Comparison of ENCODE assay signal across 23 cellular contexts in the genomic region with DNA sequence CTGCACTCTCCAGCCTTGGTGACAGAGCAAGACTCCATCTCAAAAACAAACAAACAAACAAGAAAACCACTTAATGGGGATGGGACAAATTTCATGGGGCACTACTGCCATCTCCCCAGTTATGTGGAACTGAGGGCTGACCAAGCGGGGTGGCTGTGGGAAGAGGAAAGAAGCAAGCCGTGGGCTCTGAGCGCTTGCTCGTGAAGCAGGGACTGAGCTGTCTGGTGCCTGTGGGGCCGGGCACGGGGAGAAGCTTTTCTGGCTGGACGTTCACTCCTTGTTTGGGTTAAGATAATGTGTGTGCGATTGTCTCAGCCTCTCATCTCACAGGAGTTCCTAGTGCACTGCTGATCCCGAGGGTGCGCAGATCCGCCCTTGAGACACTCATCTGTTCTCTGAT.
"Had no signal": no experiment of that assay in that cellular context is flagged by ENCODE, and none has a peak within 500 bp of the region (broad histone marks: within the 10 kb centered on the region; RNA-seq: fewer than 3 reads in every experiment).

No MANE protein-coding gene starts in this region.

- H3K4me1 ChIP-seq: SJSA1 had no signal

- H3K27ac ChIP-seq: HL-60, SJSA1, SK-N-MC had no signal

- H3K9me3 ChIP-seq: SJSA1 had no signal

- H3K27me3 ChIP-seq: SJSA1 had no signal

- FAIRE-seq: HTR-8/SVneo, RCC 7860 had no signal

- H3K36me3 ChIP-seq: SJSA1 had no signal

- H3K4me3 ChIP-seq: SJSA1, SK-N-MC had no signal

- DNase-seq: KBM-7, MV-4-11, NCI-H1048, NCI-H1105, NCI-H1417, NCI-H1436 treated with DMSO at 0.1 percent for 48 hours, NCI-H1694, NCI-H1930, NCI-H2081, NCI-H2107, NCI-H2227 treated with DMSO at 0.1 percent for 48 hours, NCI-H510A, NCI-H524 treated with DMSO at 0.1 percent for 48 hours, NCI-H69, NCI-H774, Right ventricle myocardium superior, RPMI8226, SIG-M5 had no signal
